Comparison of ENCODE assay signal across 8 cellular contexts in genomic region chr9:95463145-95464060, GRCh38. TPM values are rescaled to one million over a fixed set of nuclear protein-coding genes. Genes with fewer than 3 reads are reported as not detected.
DNase-seq lines count a peak whose midpoint lies in the region; ATAC-seq and TF ChIP-seq lines count a peak whose summit lies in the region.

No MANE protein-coding gene starts in this region.

- no peak for TF ChIP-seq CTCF in nephron (IDR thresholded peaks at IDR 0.05; ENCODE audit: unreplicated experiment in 3 of 3)

- H3K4me3 Mint-ChIP-seq in activated naive CD8-positive, alpha-beta T cell treated with anti-CD3 and anti-CD28 coated beads, Interleukin-2, amount 10 ng/mL, durations not matched to agents 7 days and 5 days, result peak overlapping the region; percentile 81
- H3K4me3 Mint-ChIP-seq in nephron, result peak overlapping the region; percentile 59 to 71 (median 63)

- H3K4me1 Mint-ChIP-seq in activated naive CD8-positive, alpha-beta T cell treated with anti-CD3 and anti-CD28 coated beads, Interleukin-2, amount 10 ng/mL, durations not matched to agents 7 days and 5 days, result peaks cover 36% of the 10 kb centered on the region
- peaks cover 70% of the 10 kb centered on the region for H3K4me1 Mint-ChIP-seq in nephron

- H3K27ac Mint-ChIP-seq in activated naive CD8-positive, alpha-beta T cell treated with anti-CD3 and anti-CD28 coated beads, Interleukin-2, amount 10 ng/mL, durations not matched to agents 7 days and 5 days, result peak overlapping the region; percentile 83
- H3K27ac Mint-ChIP-seq in nephron, result peak overlapping the region; percentile 92 to 95 (median 93)

- peaks cover 27% of the 10 kb centered on the region for H3K36me3 Mint-ChIP-seq in activated naive CD8-positive, alpha-beta T cell treated with anti-CD3 and anti-CD28 coated beads, Interleukin-2, amount 10 ng/mL, durations not matched to agents 7 days and 5 days
- peaks cover 72% of the 10 kb centered on the region for H3K36me3 Mint-ChIP-seq in nephron (ENCODE audit: low read depth)

- POLR2A ChIA-PET in activated naive CD8-positive, alpha-beta T cell treated with anti-CD3 and anti-CD28 coated beads, Interleukin-2, amount 10 ng/mL, durations not matched to agents 7 days and 5 days (lab: Charles Lee), result interaction anchor here (1.0 to 1.9 kb wide), 6 partner anchors 18 to 48 kb away, joined by 3 to 13 read pairs (median 6); no protein-coding TSS in a partner anchor

- no peaks in the 10 kb centered on the region for H3K9me3 Mint-ChIP-seq in activated naive CD8-positive, alpha-beta T cell treated with anti-CD3 and anti-CD28 coated beads, Interleukin-2, amount 10 ng/mL, durations not matched to agents 7 days and 5 days
- H3K9me3 Mint-ChIP-seq in nephron, result no peaks in the 10 kb centered on the region

- H3K27me3 Mint-ChIP-seq in activated naive CD8-positive, alpha-beta T cell treated with anti-CD3 and anti-CD28 coated beads, Interleukin-2, amount 10 ng/mL, durations not matched to agents 7 days and 5 days, result peaks cover 10% of the 10 kb centered on the region
- H3K27me3 Mint-ChIP-seq in nephron (ENCODE audit: low read depth), result no peaks in the 10 kb centered on the region

- peak; percentile 40 for DNase-seq in activated naive CD8-positive, alpha-beta T cell treated with anti-CD3 and anti-CD28 coated beads, Interleukin-2, amount 10 ng/mL, durations not matched to agents 7 days and 5 days
- DNase-seq in A172 (ENCODE audit: low spot score) (no peak), kidney tubule cell (ENCODE audit: low spot score) (no peak), NCI-H1436 treated with DMSO at 0.1 percent for 48 hours (lab: John Stamatoyannopoulos, UW) (no peak)

- ATAC-seq in GM18909 (IDR thresholded peaks at IDR 0.05; ENCODE audit: poor library complexity, unreplicated experiment) (peak; percentile 17), HG02798 (IDR thresholded peaks at IDR 0.05; ENCODE audit: poor library complexity, unreplicated experiment) (peak; percentile 7)
- no peak for ATAC-seq in activated naive CD8-positive, alpha-beta T cell treated with anti-CD3 and anti-CD28 coated beads, Interleukin-2, amount 10 ng/mL, durations not matched to agents 7 days and 5 days (ENCODE audit: low read depth)
- no peak for ATAC-seq in activated CD4-positive, CD25-positive, alpha-beta regulatory T cell treated with anti-CD3 and anti-CD28 coated beads, Interleukin-2, amount 50 U/mL, for 24 hours

RNA-seq across cellular contexts. Expression of gene PTCH1, which starts 53.4 kb away (rescaled TPM):
- 10 to 100 TPM; 19.4 to 21.9 TPM for total RNA-seq in activated naive CD8-positive, alpha-beta T cell treated with anti-CD3 and anti-CD28 coated beads, Interleukin-2, amount 10 ng/mL, durations not matched to agents 7 days and 5 days
- 5.2 and 36.7 TPM in 2 replicates for total RNA-seq in A172 (2014; rRNA removed; shearing (Covaris generic))

Comparison
In these comparisons a context has a peak if more than half of its experiments do, and no peak if none do; other contexts are left out.
1. ATAC-seq: peak in GM18909 (single experiment) and HG02798 (single experiment); none in activated naive CD8-positive, alpha-beta T cell treated with anti-CD3 and anti-CD28 coated beads, Interleukin-2, amount 10 ng/mL, durations not matched to agents 7 days and 5 days (single experiment) and activated CD4-positive, CD25-positive, alpha-beta regulatory T cell treated with anti-CD3 and anti-CD28 coated beads, Interleukin-2, amount 50 U/mL, for 24 hours (0 of 2).